ENCODE assay signal across 1 cellular context in the genomic region with DNA sequence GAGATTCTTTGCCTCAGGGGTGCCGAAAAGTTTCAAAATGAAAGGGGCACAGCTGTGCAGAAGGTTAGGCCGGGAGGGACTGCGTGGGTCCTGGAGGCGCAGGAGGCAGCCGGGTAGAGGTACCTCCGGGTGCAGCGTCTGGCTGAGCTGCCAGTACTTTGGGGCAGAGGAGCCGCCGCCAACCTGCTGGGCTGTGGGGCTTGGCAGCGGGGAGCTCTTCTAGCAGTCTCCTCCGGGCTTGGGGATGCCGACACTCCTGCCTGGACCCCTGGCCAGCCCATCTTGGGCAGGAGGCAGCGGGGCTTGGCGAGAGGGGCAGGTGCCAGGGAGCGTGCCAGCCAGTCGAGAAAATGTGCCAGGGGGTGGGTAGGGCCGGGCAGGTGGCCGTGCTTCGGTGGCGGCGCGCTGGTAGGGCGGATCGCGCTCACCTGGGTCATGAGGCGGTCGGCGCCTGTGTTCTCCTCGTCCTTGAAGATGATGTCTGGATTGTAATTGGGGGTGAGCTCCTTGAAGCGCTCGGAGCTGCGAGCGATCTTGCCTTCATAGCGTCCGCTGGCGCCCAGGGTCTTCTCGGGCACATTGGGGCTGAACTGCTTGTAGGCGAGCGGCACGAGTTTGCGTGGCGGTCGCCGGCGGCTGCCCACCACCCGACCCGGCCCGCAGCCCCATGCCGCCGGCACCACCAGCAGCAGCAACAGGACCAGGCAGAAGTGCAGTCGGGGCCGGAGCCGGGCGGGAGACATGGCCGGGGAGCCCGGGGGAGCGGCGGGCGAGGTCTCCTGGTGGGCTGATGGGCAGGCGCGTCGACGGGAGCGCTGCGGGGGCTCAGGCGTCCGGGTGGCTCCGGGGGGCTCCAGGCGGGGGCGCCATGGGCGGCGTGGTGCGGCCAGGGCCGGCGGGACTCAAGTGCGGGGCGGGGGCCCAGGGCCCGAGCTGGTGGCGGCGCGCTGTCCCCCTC.
TF ChIP-seq lines count a peak whose summit lies in the region.

No MANE protein-coding gene starts in this region.

TF ChIP-seq in GM23338, 12 proteins besides CTCF, POLR2A, EP300 and RAD21 (continued from another document):
- TF ChIP-seq EZH2 (IDR thresholded peaks at IDR 0.05; ENCODE audit: low read depth, unreplicated experiment) = peak; percentile 95
- no peak for TF ChIP-seq ZNF114 (CRISPR knock-in tag; IDR thresholded peaks at IDR 0.05)
- TF ChIP-seq STAT1 (IDR thresholded peaks at IDR 0.05; ENCODE audit: unreplicated experiment) = no peak
